ENCODE assay signal across 7 cellular contexts in genomic region chr9:91362212-91362611, GRCh38. TPM values are rescaled to one million over a fixed set of nuclear protein-coding genes. Genes with fewer than 3 reads are reported as not detected.
DNase-seq lines count a peak whose midpoint lies in the region; ATAC-seq and TF ChIP-seq lines count a peak whose summit lies in the region.

No MANE protein-coding gene starts in this region.

- no peak overlapping the region for H3K27ac ChIP-seq in SK-N-MC

- no peaks in the 10 kb centered on the region for H3K9me3 Mint-ChIP-seq in stimulated activated memory B cell treated with anti-CD40 and anti-IgM and Interleukin-4, amounts not matched to agents 10 μg/mL and 1 μg/mL and 100 μg/mL, for 72 hours

- peak; percentile 12 for DNase-seq in HEK293T (ENCODE audit: extremely low spot score)
- DNase-seq in SK-N-MC (ENCODE audit: low read depth, low spot score) = no peak
- DNase-seq in fibroblast of the aortic adventitia (ENCODE audit: low read depth) = no peak
- DNase-seq in mesenteric fat pad (ENCODE audit: low spot score) = no peak
- no peak for DNase-seq in HCEC 1CT
- no peak for DNase-seq in globus pallidus (ENCODE audit: low spot score)

- peak overlapping the region; percentile 85 for H3K27ac Mint-ChIP-seq in stimulated activated memory B cell treated with anti-CD40 and anti-IgM and Interleukin-4, amounts not matched to agents 10 μg/mL and 1 μg/mL and 100 μg/mL, for 72 hours

- H3K36me3 ChIP-seq in SK-N-MC (ENCODE audit: insufficient read depth, low read length) = no peaks in the 10 kb centered on the region; the same call in 1 of the 2 replicates

- no peak for TF ChIP-seq CTCF in fibroblast of the aortic adventitia (IDR thresholded peaks at IDR 0.05; ENCODE audit: insufficient read depth, low read length)

- peak overlapping the region; percentile 74 for H3K9ac ChIP-seq in SK-N-MC (ENCODE audit: insufficient read length)

- H3K9me3 ChIP-seq in SK-N-MC (ENCODE audit: low read depth, low read length) = no peaks in the 10 kb centered on the region

- no peaks in the 10 kb centered on the region for H3K27me3 Mint-ChIP-seq in stimulated activated memory B cell treated with anti-CD40 and anti-IgM and Interleukin-4, amounts not matched to agents 10 μg/mL and 1 μg/mL and 100 μg/mL, for 72 hours

- POLR2A ChIA-PET in HEK293T (lab: Yijun Ruan, JAX) = interaction anchor here (1.2 kb wide), 1 partner anchor 62 kb away, joined by 3 read pairs; no protein-coding TSS in a partner anchor

- peaks cover 40% of the 10 kb centered on the region for H3K4me1 Mint-ChIP-seq in stimulated activated memory B cell treated with anti-CD40 and anti-IgM and Interleukin-4, amounts not matched to agents 10 μg/mL and 1 μg/mL and 100 μg/mL, for 72 hours

- peak overlapping the region; percentile 80 for H3K4me3 ChIP-seq in SK-N-MC
- H3K4me3 ChIP-seq in fibroblast of the aortic adventitia (ENCODE audit: low read depth, low read length) = peak overlapping the region; percentile 3

- H3K36me3 Mint-ChIP-seq in stimulated activated memory B cell treated with anti-CD40 and anti-IgM and Interleukin-4, amounts not matched to agents 10 μg/mL and 1 μg/mL and 100 μg/mL, for 72 hours = peaks cover 39% of the 10 kb centered on the region

- H3K4me3 Mint-ChIP-seq in stimulated activated memory B cell treated with anti-CD40 and anti-IgM and Interleukin-4, amounts not matched to agents 10 μg/mL and 1 μg/mL and 100 μg/mL, for 72 hours = peak overlapping the region; percentile 96

- no peak for ATAC-seq in stimulated activated memory B cell treated with anti-CD40 and anti-IgM and Interleukin-4, amounts not matched to agents 10 μg/mL and 1 μg/mL and 100 μg/mL, for 72 hours

- CTCF ChIA-PET in HEK293T (lab: Yijun Ruan, JAX) = no interaction called here

TF ChIP-seq in HEK293T, 16 proteins besides CTCF, POLR2A, EP300 and RAD21:
- no peak for TF ChIP-seq ELF4 (IDR thresholded peaks at IDR 0.05)
- no peak for TF ChIP-seq HDGF (IDR thresholded peaks at IDR 0.05; ENCODE audit: borderline replicate concordance)
- 0 out of 2 replicates have a peak, but pooled peaks have one; percentile 4 for TF ChIP-seq L3MBTL2 (conservative IDR thresholded peaks at IDR 0.05)
- TF ChIP-seq SUZ12 (IDR thresholded peaks at IDR 0.05) = no peak
- TF ChIP-seq NFRKB (IDR thresholded peaks at IDR 0.05) = no peak
- no peak for TF ChIP-seq SP1 (IDR thresholded peaks at IDR 0.05)

RNA-seq across cellular contexts. Expression of gene AUH, which starts 0.5 kb away (rescaled TPM):
- total RNA-seq in fibroblast of the aortic adventitia (ENCODE audit: low replicate concordance) (19.6 and 69.4 TPM in 2 replicates), mesenteric fat pad (21.9 TPM)
